ENCODE assay signal across 14 cellular contexts in genomic region chr1:14442669-14443068, GRCh38.
"Had no signal": no experiment of that assay in that cellular context is flagged by ENCODE, and none has a peak within 500 bp of the region (broad histone marks: within the 10 kb centered on the region; RNA-seq: fewer than 3 reads in every experiment).

No MANE protein-coding gene starts in this region.

- H3K4me1 Mint-ChIP-seq: activated T-helper 17 cell treated with anti-CD3 and anti-CD28 coated beads, Interleukin-2, amount 50 U/mL, for 72 hours; natural killer cell had no signal

- H3K4me3 Mint-ChIP-seq: activated T-helper 17 cell treated with anti-CD3 and anti-CD28 coated beads, Interleukin-2, amount 50 U/mL, for 72 hours; natural killer cell had no signal

- ATAC-seq: activated T-helper 17 cell treated with anti-CD3 and anti-CD28 coated beads, Interleukin-2, amount 50 U/mL, for 72 hours; natural killer cell had no signal

- H3K36me3 ChIP-seq: left ventricle myocardium inferior, tibial nerve had no signal

- H3K27ac ChIP-seq: dorsolateral prefrontal cortex, left ventricle myocardium inferior, tibial nerve had no signal

- DNase-seq: activated CD4-positive, alpha-beta T cell treated with anti-CD3 and anti-CD28 coated beads for 1 hour; activated CD4-positive, alpha-beta T cell treated with anti-CD3 and anti-CD28 coated beads, Interleukin-2, amount 50 U/mL, for 4 hours; activated naive CD4-positive, alpha-beta T cell treated with Interleukin-2 at 50 U/mL for 16 hours; dorsolateral prefrontal cortex; kidney; left ventricle myocardium inferior; natural killer cell; nucleus accumbens; small intestine; stimulated activated CD4-positive, alpha-beta T cell treated with anti-CD3 and anti-CD28 coated beads, Interleukin-4, amount 100 ng/mL, for 24 hours; stimulated activated naive CD4-positive, alpha-beta T cell; substantia nigra had no signal

- H3K9me3 ChIP-seq: left ventricle myocardium inferior, tibial nerve had no signal

- H3K4me1 ChIP-seq: left ventricle myocardium inferior, tibial nerve had no signal

- H3K27me3 ChIP-seq: dorsolateral prefrontal cortex, tibial nerve had no signal

- H3K27ac Mint-ChIP-seq: activated T-helper 17 cell treated with anti-CD3 and anti-CD28 coated beads, Interleukin-2, amount 50 U/mL, for 72 hours; natural killer cell had no signal

- H3K9me3 Mint-ChIP-seq: natural killer cell had no signal

- H3K4me3 ChIP-seq: dorsolateral prefrontal cortex, left ventricle myocardium inferior, tibial nerve had no signal

- H3K36me3 Mint-ChIP-seq: natural killer cell had no signal
